In genomic region chr6:4135665-4136353, GRCh38 we compare ENCODE assay signal across 8 cellular contexts. TPM values are rescaled to one million over a fixed set of nuclear protein-coding genes. Genes with fewer than 3 reads are reported as not detected.
A peak's percentile ranks its signal among the peaks of the same experiment; 100 is the strongest.
DNase-seq lines count a peak whose midpoint lies in the region; ATAC-seq and TF ChIP-seq lines count a peak whose summit lies in the region.

No MANE protein-coding gene starts in this region.

- no peak overlapping the region for H3K23ac ChIP-seq in trophoblast cell (ENCODE audit: low read length)

- H3K79me2 ChIP-seq in trophoblast cell (ENCODE audit: control insufficient read depth, insufficient read depth, low read length, poor library complexity) = peaks cover 6% of the 10 kb centered on the region

- DNase-seq in NCI-H1417 (lab: John Stamatoyannopoulos, UW) (peak; percentile 81 to 95 (median 89)), SW480 (ENCODE audit: low spot score) (peak; percentile 81), adipocyte (ENCODE audit: low read depth) (peak; percentile 99), cardiac septum (ENCODE audit: low spot score) (peak; percentile 97), trophoblast cell (peak; percentile 71 to 80), tibial artery (peak; percentile 97 to 99)

- TF ChIP-seq CTCF in GM12875 (IDR thresholded peaks at IDR 0.05; ENCODE audit: borderline replicate concordance, insufficient read depth, low read depth, low read length) (no peak), tibial artery (IDR thresholded peaks at IDR 0.05) (peak in 1 of 2 experiments; percentile 19)

- H3K27me3 ChIP-seq in adipocyte (replicated peaks; ENCODE audit: control insufficient read depth, insufficient read depth, low read length) (no peaks in the 10 kb centered on the region), trophoblast cell (ENCODE audit: insufficient read depth, low read length) (no peaks in the 10 kb centered on the region), tibial artery (no peaks in the 10 kb centered on the region)

- H2AFZ ChIP-seq in trophoblast cell (ENCODE audit: insufficient read depth, low read length, poor library complexity) = peak overlapping the region; percentile 51

- peak overlapping the region; percentile 7 for H3K18ac ChIP-seq in trophoblast cell (ENCODE audit: low read length)

- peak overlapping the region; percentile 2 for H3K14ac ChIP-seq in trophoblast cell (ENCODE audit: low read length)

- H3K4me1 ChIP-seq in adipocyte (ENCODE audit: control insufficient read depth, insufficient read depth, low read length) = peaks cover 18% of the 10 kb centered on the region
- peaks cover 4 to 6% of the 10 kb centered on the region in 2 experiments for H3K4me1 ChIP-seq in trophoblast cell (ENCODE audit: control insufficient read depth in 1 of 2, insufficient read depth in 2 of 2, low read length in 2 of 2)
- H3K4me1 ChIP-seq in tibial artery = peaks cover 0 to 25% (median 16%) of the 10 kb centered on the region in 4 donors

- peak; percentile 78 for ATAC-seq in HG02759 (IDR thresholded peaks at IDR 0.05; ENCODE audit: unreplicated experiment)

- peaks cover 7% of the 10 kb centered on the region for H3K36me3 ChIP-seq in adipocyte (ENCODE audit: control insufficient read depth, insufficient read depth, low read length, severe bottlenecking)
- peaks cover 2% of the 10 kb centered on the region in 2 experiments for H3K36me3 ChIP-seq in trophoblast cell (ENCODE audit: control insufficient read depth in 1 of 2, insufficient read depth in 2 of 2, low read length in 2 of 2)
- peaks cover 8 to 15% (median 13%) of the 10 kb centered on the region in 3 donors for H3K36me3 ChIP-seq in tibial artery

- peak overlapping the region; percentile 3 for H2BK5ac ChIP-seq in trophoblast cell (ENCODE audit: low read depth, low read length, poor library complexity)

- peak overlapping the region; percentile 32 for H3K27ac ChIP-seq in trophoblast cell (ENCODE audit: low read depth, low read length)
- H3K27ac ChIP-seq in tibial artery = peak overlapping the region; percentile 88 to 96

- H3K9ac ChIP-seq in adipocyte (ENCODE audit: low read length) = peak overlapping the region; percentile 93
- H3K9ac ChIP-seq in trophoblast cell (ENCODE audit: low read length) = no peak overlapping the region

- H3K4me3 ChIP-seq in GM12875 (ENCODE audit: low read depth, low read length) = peak overlapping the region; percentile 56
- H3K4me3 ChIP-seq in adipocyte (ENCODE audit: low read length) = peak overlapping the region; percentile 92
- H3K4me3 ChIP-seq in trophoblast cell (ENCODE audit: low read depth, low read length) = peak overlapping the region; percentile 76
- peak overlapping the region; percentile 67 to 90 for H3K4me3 ChIP-seq in tibial artery

- H4K12ac ChIP-seq in trophoblast cell (ENCODE audit: low read depth, low read length) = no peak overlapping the region

- H3K9me3 ChIP-seq in adipocyte (ENCODE audit: control insufficient read depth, low read length) = no peaks in the 10 kb centered on the region
- peaks cover 4% of the 10 kb centered on the region for H3K9me3 ChIP-seq in trophoblast cell (ENCODE audit: insufficient read depth, low read depth, low read length)
- H3K9me3 ChIP-seq in tibial artery = no peaks in the 10 kb centered on the region

- intact Hi-C loops in cardiac septum (cut with DNase I) (no loop called here), tibial artery (cut with DNase I; ENCODE audit: low total_unique reads) (loop anchor here (10.0 kb wide), 1 partner anchor 391 kb away; no protein-coding TSS in a partner anchor)

- H2BK120ac ChIP-seq in trophoblast cell (ENCODE audit: insufficient read depth, low read length, poor library complexity) = no peak overlapping the region

- H3K4me2 ChIP-seq in trophoblast cell (ENCODE audit: low read length) = peak overlapping the region; percentile 72

- no peak overlapping the region for H2AK5ac ChIP-seq in trophoblast cell (ENCODE audit: low read length)

- no peak overlapping the region for H2BK12ac ChIP-seq in trophoblast cell (ENCODE audit: low read length)

- H4K8ac ChIP-seq in trophoblast cell (ENCODE audit: low read depth, low read length) = peak overlapping the region; percentile 33

- H3K79me1 ChIP-seq in trophoblast cell (ENCODE audit: low read length) = peaks cover 9% of the 10 kb centered on the region

- WGBS in trophoblast cell (ENCODE audit: extremely low coverage, insufficient coverage, insufficient read length) = no CpG with 5 or more reads among the region's 64 CpGs

- H4K91ac ChIP-seq in trophoblast cell (ENCODE audit: low read depth, low read length) = no peak overlapping the region

- H3K4ac ChIP-seq in trophoblast cell (ENCODE audit: low read depth, low read length) = no peak overlapping the region

RNA-seq across cellular contexts. Expression of gene ECI2, which starts 0.4 kb away (rescaled TPM):
- 123 TPM for total RNA-seq in cardiac septum
- 49.0 and 56.5 TPM in 2 replicates for polyA plus RNA-seq in trophoblast cell (2013)

RNA-seq across cellular contexts. Expression of gene FAM217A, which starts 56.9 kb away (rescaled TPM):
- not detected for total RNA-seq in cardiac septum
- polyA plus RNA-seq in trophoblast cell (2013) = not detected in 2 replicates

Comparison
In these comparisons a context has a peak if more than half of its experiments do, and no peak if none do; other contexts are left out.
1. Peak in every context shown above with its lines: DNase-seq, ATAC-seq, H3K4me3 ChIP-seq and H3K27ac ChIP-seq.